In the genomic region with DNA sequence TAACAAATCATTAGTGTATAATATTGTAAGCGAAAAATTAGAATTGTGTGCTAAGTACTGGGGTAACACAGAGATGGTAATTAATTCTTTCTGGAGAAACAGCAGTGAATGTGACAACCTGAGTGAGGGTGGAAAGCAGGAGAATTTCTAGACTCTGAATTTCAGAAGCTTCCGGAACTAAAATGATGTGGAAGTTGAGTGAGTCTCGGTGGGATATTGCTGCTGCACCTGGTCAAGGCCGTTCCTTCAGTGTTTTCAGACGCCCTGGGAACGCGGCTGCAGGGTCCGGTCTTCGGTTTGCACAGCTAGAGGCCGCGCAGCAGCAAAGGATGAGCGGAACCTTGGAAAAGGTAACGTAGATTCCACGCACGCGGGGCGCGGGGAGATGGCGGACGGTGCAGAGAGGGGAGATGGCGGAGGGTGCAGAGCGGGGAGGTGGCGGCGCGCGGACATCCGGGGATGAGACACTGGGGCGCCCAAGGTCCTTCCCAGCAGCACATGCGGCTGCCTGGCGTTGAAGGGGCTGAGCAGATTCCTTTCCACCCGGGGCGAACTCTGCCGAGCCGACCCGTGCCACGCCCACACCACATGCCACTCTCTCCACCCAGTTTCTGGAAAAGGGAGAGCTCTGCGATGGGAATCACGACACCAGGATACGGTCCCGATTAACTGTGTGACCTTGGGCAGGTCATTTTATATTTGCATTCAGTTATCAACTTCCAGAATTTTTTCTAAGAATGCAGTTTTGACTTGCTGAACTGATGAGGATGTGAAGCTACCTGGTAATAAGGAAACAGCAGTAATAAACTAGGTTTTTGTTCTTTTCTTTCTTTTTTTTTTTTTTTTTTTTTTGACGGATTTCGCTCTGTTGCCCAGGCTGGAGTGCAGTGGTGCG, we compare ENCODE assay signal across 8 cellular contexts. TPM values are rescaled to one million over a fixed set of nuclear protein-coding genes. Genes with fewer than 3 reads are reported as not detected.
A peak's percentile ranks its signal among the peaks of the same experiment; 100 is the strongest.
DNase-seq lines count a peak whose midpoint lies in the region; TF ChIP-seq lines count a peak whose summit lies in the region.

A gene (plus strand): TSS at position 232 of the 895 bp plus-strand sequence. CDS start 98 bp downstream, at position 330.

- peak within 1 kb of the TSS; percentile 73 for H3K9ac ChIP-seq in endodermal cell (ENCODE audit: extremely low read depth, low read length, poor library complexity, severe bottlenecking)

- WGBS in endodermal cell (ENCODE audit: insufficient coverage in 1 of 2, insufficient read length in 1 of 2), 2 experiments: 7 to 22% methylated on average over 9 to 43 of the region's 43 CpGs

- peak; percentile 73 to 89 (median 84) for DNase-seq in CD8-positive, alpha-beta memory T cell
- peak; percentile 92 for DNase-seq in GM20000 (ENCODE audit: low spot score)
- peak; percentile 98 for DNase-seq in HT1080 (ENCODE audit: low read depth)
- DNase-seq in NOMO-1 treated with DMSO at 0.1 percent for 48 hours (lab: John Stamatoyannopoulos, UW; ENCODE audit: unreplicated experiment): peak; percentile 95
- DNase-seq in activated CD8-positive, alpha-beta memory T cell treated with anti-CD3 and anti-CD28 coated beads for 48 hours (ENCODE audit: low read depth in 2 of 3, low spot score in 2 of 3): peak; percentile 64 to 81 (median 80)
- DNase-seq in endodermal cell: peak; percentile 95
- peak; percentile 96 for DNase-seq in mesenteric fat pad (ENCODE audit: low spot score)
- DNase-seq in stimulated activated CD8-positive, alpha-beta memory T cell treated with anti-CD3 and anti-CD28 coated beads, Interleukin-15, amount 100 ng/mL, for 24 hours (ENCODE audit: low read depth): peak; percentile 73

- H3K27ac Mint-ChIP-seq in CD8-positive, alpha-beta memory T cell: peak within 1 kb of the TSS; percentile 94 to 99 (median 98)
- H3K27ac Mint-ChIP-seq in endodermal cell: peak within 1 kb of the TSS; percentile 99

- peaks cover 16 to 40% (median 39%) of the 10 kb centered on the region in 3 donors for H3K4me1 Mint-ChIP-seq in CD8-positive, alpha-beta memory T cell
- peaks cover 10% of the 10 kb centered on the region for H3K4me1 Mint-ChIP-seq in endodermal cell

- H3K27me3 Mint-ChIP-seq in CD8-positive, alpha-beta memory T cell: no peaks in the 10 kb centered on the region
- no peaks in the 10 kb centered on the region for H3K27me3 Mint-ChIP-seq in endodermal cell (ENCODE audit: insufficient read depth)

- H3K36me3 Mint-ChIP-seq in CD8-positive, alpha-beta memory T cell: peaks cover 0 to 21% (median 0%) of the 10 kb centered on the region in 3 donors
- H3K36me3 Mint-ChIP-seq in endodermal cell (ENCODE audit: low read depth): no peaks in the 10 kb centered on the region

- H3K9me3 ChIP-seq in CD8-positive, alpha-beta memory T cell (ENCODE audit: low read length): no peaks in the 10 kb centered on the region
- no peaks in the 10 kb centered on the region for H3K9me3 ChIP-seq in endodermal cell (ENCODE audit: control insufficient read depth, low read length)

- no peaks in the 10 kb centered on the region for H3K9me3 Mint-ChIP-seq in CD8-positive, alpha-beta memory T cell
- no peaks in the 10 kb centered on the region for H3K9me3 Mint-ChIP-seq in endodermal cell

- peaks cover 12% of the 10 kb centered on the region for H3K4me1 ChIP-seq in CD8-positive, alpha-beta memory T cell (ENCODE audit: insufficient read depth, low read length)
- peaks cover 10% of the 10 kb centered on the region for H3K4me1 ChIP-seq in endodermal cell (ENCODE audit: control insufficient read depth, insufficient read depth, low read length)

- peak within 1 kb of the TSS; percentile 97 for H3K4me3 ChIP-seq in CD8-positive, alpha-beta memory T cell (ENCODE audit: low read length)
- H3K4me3 ChIP-seq in endodermal cell (ENCODE audit: low read length): peak within 1 kb of the TSS; percentile 86

- no peaks in the 10 kb centered on the region for H3K27me3 ChIP-seq in CD8-positive, alpha-beta memory T cell (ENCODE audit: insufficient read depth, low read length, poor library complexity, severe bottlenecking)
- H3K27me3 ChIP-seq in endodermal cell (ENCODE audit: control insufficient read depth, insufficient read depth, low read length, poor library complexity, severe bottlenecking): no peaks in the 10 kb centered on the region

- CTCF ChIA-PET in CD8-positive, alpha-beta memory T cell (lab: Charles Lee): interaction anchor here (1.0 to 1.8 kb wide), 2 partner anchors 10 to 27 kb away, joined by 3 to 5 read pairs; a partner anchor contains a TSS

- H3K36me3 ChIP-seq in CD8-positive, alpha-beta memory T cell (ENCODE audit: insufficient read depth, low read length): no peaks in the 10 kb centered on the region
- H3K36me3 ChIP-seq in endodermal cell (ENCODE audit: control insufficient read depth, insufficient read depth, low read length): no peaks in the 10 kb centered on the region

- POLR2A ChIA-PET in CD8-positive, alpha-beta memory T cell (lab: Charles Lee): interaction anchor here (0.7 to 1.8 kb wide), 6 partner anchors 8 to 1222 kb away, joined by 4 to 19 read pairs (median 10); a partner anchor contains a TSS

- TF ChIP-seq CTCF in GM20000 (IDR thresholded peaks at IDR 0.05; ENCODE audit: extremely low read depth, missing control alignments) (no peak), endodermal cell (conservative IDR thresholded peaks at IDR 0.05) (no peak)

- peak within 1 kb of the TSS; percentile 86 for H3K27ac ChIP-seq in CD8-positive, alpha-beta memory T cell (ENCODE audit: low read depth, low read length)
- H3K27ac ChIP-seq in endodermal cell (ENCODE audit: low read depth, low read length): peak within 1 kb of the TSS; percentile 98

- peak within 1 kb of the TSS; percentile 94 to 100 (median 99) for H3K4me3 Mint-ChIP-seq in CD8-positive, alpha-beta memory T cell
- peak within 1 kb of the TSS; percentile 90 for H3K4me3 Mint-ChIP-seq in endodermal cell

RNA-seq across cellular contexts. Expression of the gene that starts here (rescaled TPM):
- total RNA-seq in CD8-positive, alpha-beta memory T cell: 10 to 100 TPM; 63.1 to 66.7 TPM
- 56.8 TPM for polyA plus RNA-seq in CD8-positive, alpha-beta memory T cell
- 64.8 and 69.1 TPM in 2 replicates for total RNA-seq in HT1080 (2014; rRNA removed; shearing (Covaris generic))
- 28.1 and 32.6 TPM in 2 replicates for polyA plus RNA-seq in HT1080 (2015; cell fraction: cytosol; rRNA removed)
- polyA plus RNA-seq in HT1080 (2015; cell fraction: nucleus; rRNA removed): 18.2 and 19.1 TPM in 2 replicates
- total RNA-seq in endodermal cell: 10 to 100 TPM; 36.4 to 55.3 TPM
- polyA plus RNA-seq in endodermal cell (2013, experiment 1 of 2): 51.1 TPM
- polyA plus RNA-seq in endodermal cell (2013, experiment 2 of 2): 50.3 TPM
- 16.8 TPM for total RNA-seq in mesenteric fat pad

Comparison
In these comparisons a context has a peak if more than half of its experiments do, and no peak if none do; other contexts are left out.
1. Peak in every context shown above with its lines: DNase-seq, H3K4me3 ChIP-seq and H3K27ac ChIP-seq.